Comparison of ENCODE assay signal across 30 cellular contexts in genomic region chr3:114800272-114800671, GRCh38.
"Had no signal": no experiment of that assay in that cellular context is flagged by ENCODE, and none has a peak within 500 bp of the region (broad histone marks: within the 10 kb centered on the region; RNA-seq: fewer than 3 reads in every experiment).

No MANE protein-coding gene starts in this region.

- ATAC-seq: activated CD4-positive, CD25-positive, alpha-beta regulatory T cell treated with anti-CD3 and anti-CD28 coated beads, Interleukin-2, amount 50 U/mL, for 24 hours; esophagus mucosa; heart right ventricle; left lung; lower lobe of right lung; stimulated activated effector memory CD8-positive, alpha-beta T cell treated with anti-CD3 and anti-CD28 coated beads, Interleukin-12 subunit alpha, Interleukin-12 subunit beta, amount 100 ng/mL, for 72 hours had no signal

- FAIRE-seq: small intestine had no signal

- H3K36me3 ChIP-seq: adrenal gland, brain microvascular endothelial cell, left lung, lower lobe of right lung, sigmoid colon, uterus, WERI-Rb-1 had no signal

- H3K27me3 Mint-ChIP-seq: activated CD4-positive, alpha-beta memory T cell treated with anti-CD3 and anti-CD28 coated beads for 36 hours; activated CD4-positive, alpha-beta T cell treated with anti-CD3 and anti-CD28 coated beads, Interleukin-2, amount 10 ng/mL, durations not matched to agents 24 days and 14 days; activated naive CD8-positive, alpha-beta T cell treated with anti-CD3 and anti-CD28 coated beads for 36 hours; progenitor cell of endocrine pancreas; stimulated activated naive CD8-positive, alpha-beta T cell treated with anti-CD3 and anti-CD28 coated beads, Interleukin-15, Interleukin-2, amounts not matched to agents 100 ng/mL and 50 ng/mL, for 24 hours; type B pancreatic cell had no signal

- H3K4me3 ChIP-seq: adrenal gland, heart right ventricle, left lung, lower lobe of right lung, sigmoid colon, uterus had no signal

- H3K9me3 Mint-ChIP-seq: activated CD4-positive, alpha-beta memory T cell treated with anti-CD3 and anti-CD28 coated beads for 36 hours; activated CD4-positive, alpha-beta T cell treated with anti-CD3 and anti-CD28 coated beads, Interleukin-2, amount 10 ng/mL, durations not matched to agents 24 days and 14 days; activated naive CD4-positive, alpha-beta T cell treated with anti-CD3 and anti-CD28 coated beads for 36 hours; activated naive CD8-positive, alpha-beta T cell treated with anti-CD3 and anti-CD28 coated beads for 36 hours; activated T-helper 1 cell treated with anti-CD3 and anti-CD28 coated beads, Interleukin-12 subunit alpha, Interleukin-12 subunit beta, Interleukin-2, Interleukin-4 antibody, amounts not matched to agents 30 ng/mL and 10 ng/mL and 1 ng/mL, durations not matched to agents 14 hours and 24 hours and 36 hours; neural crest cell; stimulated activated effector memory CD8-positive, alpha-beta T cell treated with anti-CD3 and anti-CD28 coated beads, Interleukin-12 subunit alpha, Interleukin-12 subunit beta, amount 100 ng/mL, for 72 hours; stimulated activated naive CD8-positive, alpha-beta T cell treated with anti-CD3 and anti-CD28 coated beads, Interleukin-15, Interleukin-2, amounts not matched to agents 100 ng/mL and 50 ng/mL, for 24 hours; T-helper 1 cell treated with Interleukin-12 subunit alpha and Interleukin-12 subunit beta and Interleukin-4 antibody, amounts not matched to agents 30 μg/mL and 1 μg/mL, for 36 hours; type B pancreatic cell had no signal

- H3K36me3 Mint-ChIP-seq: stimulated activated effector memory CD8-positive, alpha-beta T cell treated with anti-CD3 and anti-CD28 coated beads, Interleukin-12 subunit alpha, Interleukin-12 subunit beta, amount 100 ng/mL, for 72 hours; type B pancreatic cell had no signal

- H3K27me3 ChIP-seq: adrenal gland, brain microvascular endothelial cell, heart right ventricle, left lung, sigmoid colon, uterus had no signal

- H3K27ac Mint-ChIP-seq: activated CD4-positive, alpha-beta memory T cell treated with anti-CD3 and anti-CD28 coated beads for 36 hours; activated CD4-positive, alpha-beta T cell treated with anti-CD3 and anti-CD28 coated beads, Interleukin-2, amount 10 ng/mL, durations not matched to agents 24 days and 14 days; activated naive CD4-positive, alpha-beta T cell treated with anti-CD3 and anti-CD28 coated beads for 36 hours; activated naive CD8-positive, alpha-beta T cell treated with anti-CD3 and anti-CD28 coated beads for 36 hours; activated T-helper 1 cell treated with anti-CD3 and anti-CD28 coated beads, Interleukin-12 subunit alpha, Interleukin-12 subunit beta, Interleukin-2, Interleukin-4 antibody, amounts not matched to agents 30 ng/mL and 10 ng/mL and 1 ng/mL, durations not matched to agents 14 hours and 24 hours and 36 hours; progenitor cell of endocrine pancreas; stimulated activated effector memory CD8-positive, alpha-beta T cell treated with anti-CD3 and anti-CD28 coated beads, Interleukin-12 subunit alpha, Interleukin-12 subunit beta, amount 100 ng/mL, for 72 hours; stimulated activated naive CD8-positive, alpha-beta T cell treated with anti-CD3 and anti-CD28 coated beads, Interleukin-15, Interleukin-2, amounts not matched to agents 100 ng/mL and 50 ng/mL, for 24 hours; T-helper 1 cell treated with Interleukin-12 subunit alpha and Interleukin-12 subunit beta and Interleukin-4 antibody, amounts not matched to agents 30 μg/mL and 1 μg/mL, for 36 hours; type B pancreatic cell had no signal

- H3K27ac ChIP-seq: adrenal gland, brain microvascular endothelial cell, heart right ventricle, left lung, lower lobe of right lung, sigmoid colon, uterus, WERI-Rb-1 had no signal

- H3K9me3 ChIP-seq: adrenal gland, heart right ventricle, left lung, lower lobe of right lung, sigmoid colon, uterus had no signal

- DNase-seq: activated CD4-positive, alpha-beta memory T cell treated with anti-CD3 and anti-CD28 coated beads for 36 hours; activated CD4-positive, alpha-beta T cell treated with anti-CD3 and anti-CD28 coated beads, Interleukin-2, amount 10 ng/mL, durations not matched to agents 24 days and 14 days; activated CD8-positive, alpha-beta memory T cell treated with anti-CD3 and anti-CD28 coated beads, Interleukin-2, amount 50 U/mL, for 4 hours; activated effector memory CD4-positive, alpha-beta T cell treated with anti-CD3 and anti-CD28 coated beads, Interleukin-2, amount 50 U/mL, for 16 hours; activated naive CD4-positive, alpha-beta T cell treated with anti-CD3 and anti-CD28 coated beads for 36 hours; activated naive CD8-positive, alpha-beta T cell treated with anti-CD3 and anti-CD28 coated beads for 36 hours; activated T-cell treated with anti-CD3 and anti-CD28 coated beads, Interleukin-2, amount 50 U/mL, for 1 hour; adrenal gland; aorta; brain microvascular endothelial cell; cortex of kidney; foreskin fibroblast; heart right ventricle; left lung; lower lobe of right lung; sigmoid colon; small intestine; stimulated activated CD4-positive, alpha-beta T cell treated with anti-CD3 and anti-CD28 coated beads, Interleukin-4, amount 100 ng/mL, for 24 hours; T-helper 9 cell; uterus; WERI-Rb-1 had no signal

- H3K4me1 ChIP-seq: left lung, lower lobe of right lung, sigmoid colon, uterus had no signal

- H3K4me3 Mint-ChIP-seq: activated CD4-positive, alpha-beta memory T cell treated with anti-CD3 and anti-CD28 coated beads for 36 hours; activated CD4-positive, alpha-beta T cell treated with anti-CD3 and anti-CD28 coated beads, Interleukin-2, amount 10 ng/mL, durations not matched to agents 24 days and 14 days; activated naive CD4-positive, alpha-beta T cell treated with anti-CD3 and anti-CD28 coated beads for 36 hours; activated naive CD8-positive, alpha-beta T cell treated with anti-CD3 and anti-CD28 coated beads for 36 hours; activated T-helper 1 cell treated with anti-CD3 and anti-CD28 coated beads, Interleukin-12 subunit alpha, Interleukin-12 subunit beta, Interleukin-2, Interleukin-4 antibody, amounts not matched to agents 30 ng/mL and 10 ng/mL and 1 ng/mL, durations not matched to agents 14 hours and 24 hours and 36 hours; neural crest cell; stimulated activated effector memory CD8-positive, alpha-beta T cell treated with anti-CD3 and anti-CD28 coated beads, Interleukin-12 subunit alpha, Interleukin-12 subunit beta, amount 100 ng/mL, for 72 hours; stimulated activated naive CD8-positive, alpha-beta T cell treated with anti-CD3 and anti-CD28 coated beads, Interleukin-15, Interleukin-2, amounts not matched to agents 100 ng/mL and 50 ng/mL, for 24 hours; T-helper 1 cell treated with Interleukin-12 subunit alpha and Interleukin-12 subunit beta and Interleukin-4 antibody, amounts not matched to agents 30 μg/mL and 1 μg/mL, for 36 hours; type B pancreatic cell had no signal
